ENCODE assay signal across 23 cellular contexts in genomic region chr7:44729949-44730590, GRCh38. TPM values are rescaled to one million over a fixed set of nuclear protein-coding genes. Genes with fewer than 3 reads are reported as not detected.
DNase-seq lines count a peak whose midpoint lies in the region; ATAC-seq and TF ChIP-seq lines count a peak whose summit lies in the region.
"Had no signal": no experiment of that assay in that cellular context is flagged by ENCODE, and none has a peak within 500 bp of the region (broad histone marks: within the 10 kb centered on the region; RNA-seq: fewer than 3 reads in every experiment).

No MANE protein-coding gene starts in this region.

- no peaks in the 10 kb centered on the region for H3K79me1 ChIP-seq in mesenchymal stem cell (replicated peaks; ENCODE audit: low read length, poor library complexity, severe bottlenecking)

- H3K4me2 ChIP-seq in Loucy (ENCODE audit: low read depth, low read length, poor library complexity, severe bottlenecking) (peak overlapping the region; percentile 26), mesenchymal stem cell (ENCODE audit: low read length, poor library complexity, severe bottlenecking) (no peak overlapping the region)

- no peak overlapping the region for H3K27ac Mint-ChIP-seq in chondrocyte (ENCODE audit: unreplicated experiment)
- peak overlapping the region in 1 of 8 donors; percentile 48 for H3K27ac Mint-ChIP-seq in CD8-positive, alpha-beta memory T cell
- H3K27ac Mint-ChIP-seq: activated CD4-positive, alpha-beta T cell treated with anti-CD3 and anti-CD28 coated beads for 36 hours; activated naive CD4-positive, alpha-beta T cell treated with anti-CD3 and anti-CD28 coated beads for 36 hours; nephron progenitor cell; stimulated activated memory B cell treated with anti-CD40 and anti-IgM and Interleukin-4, amounts not matched to agents 10 μg/mL and 1 μg/mL and 100 μg/mL, for 72 hours had no signal

- no peak overlapping the region for H2BK15ac ChIP-seq in mesenchymal stem cell (ENCODE audit: low read depth, poor library complexity, severe bottlenecking)

- peak; percentile 60 for ATAC-seq in GM19463 (IDR thresholded peaks at IDR 0.05; ENCODE audit: unreplicated experiment)
- ATAC-seq in GM19023 (IDR thresholded peaks at IDR 0.05; ENCODE audit: unreplicated experiment) = no peak
- ATAC-seq: activated CD4-positive, alpha-beta T cell treated with anti-CD3 and anti-CD28 coated beads for 36 hours; mucosa of descending colon; stimulated activated memory B cell treated with anti-CD40 and anti-IgM and Interleukin-4, amounts not matched to agents 10 μg/mL and 1 μg/mL and 100 μg/mL, for 72 hours had no signal

- no peak overlapping the region for H3K18ac ChIP-seq in mesenchymal stem cell (ENCODE audit: low read depth in 1 of 2, low read length in 2 of 2)

- TF ChIP-seq CTCF in Loucy (conservative IDR thresholded peaks at IDR 0.05; ENCODE audit: low read length) = no peak
- no peak for TF ChIP-seq CTCF in chondrocyte (IDR thresholded peaks at IDR 0.05)

- DNase-seq in chondrocyte (ENCODE audit: low spot score) (peak; percentile 79), mesenchymal stem cell (no peak), SHP77 treated with DMSO at 0.1 percent for 48 hours (lab: John Stamatoyannopoulos, UW) (no peak)
- DNase-seq in CD8-positive, alpha-beta memory T cell = no peak
- DNase-seq: activated CD4-positive, alpha-beta T cell treated with anti-CD3 and anti-CD28 coated beads for 36 hours; activated naive CD4-positive, alpha-beta T cell treated with anti-CD3 and anti-CD28 coated beads for 36 hours; activated T-cell treated with anti-CD3 and anti-CD28 coated beads, Interleukin-2, amount 50 U/mL, for 48 hours; anterior cingulate cortex; DMS79; heart left ventricle; mucosa of descending colon; NCI-H187 treated with DMSO at 0.1 percent for 48 hours; NCI-H226; nephron progenitor cell; OCI-M1; testis had no signal

- no peak overlapping the region for H3K9ac ChIP-seq in Loucy (ENCODE audit: low read depth, low read length, poor library complexity, severe bottlenecking)
- no peak overlapping the region for H3K9ac ChIP-seq in mesenchymal stem cell (ENCODE audit: low read length)

- H3K9me3 Mint-ChIP-seq in chondrocyte (ENCODE audit: low read depth) = no peaks in the 10 kb centered on the region
- no peaks in the 10 kb centered on the region for H3K9me3 Mint-ChIP-seq in CD8-positive, alpha-beta memory T cell
- H3K9me3 Mint-ChIP-seq: activated naive CD4-positive, alpha-beta T cell treated with anti-CD3 and anti-CD28 coated beads for 36 hours; central memory CD8-positive, alpha-beta T cell; nephron progenitor cell; stimulated activated memory B cell treated with anti-CD40 and anti-IgM and Interleukin-4, amounts not matched to agents 10 μg/mL and 1 μg/mL and 100 μg/mL, for 72 hours had no signal

- H3K4me3 Mint-ChIP-seq in chondrocyte (ENCODE audit: unreplicated experiment) = no peak overlapping the region
- no peak overlapping the region for H3K4me3 Mint-ChIP-seq in CD8-positive, alpha-beta memory T cell
- H3K4me3 Mint-ChIP-seq: activated CD4-positive, alpha-beta T cell treated with anti-CD3 and anti-CD28 coated beads for 36 hours; activated naive CD4-positive, alpha-beta T cell treated with anti-CD3 and anti-CD28 coated beads for 36 hours; central memory CD8-positive, alpha-beta T cell; nephron progenitor cell; stimulated activated memory B cell treated with anti-CD40 and anti-IgM and Interleukin-4, amounts not matched to agents 10 μg/mL and 1 μg/mL and 100 μg/mL, for 72 hours had no signal

- H2BK12ac ChIP-seq in mesenchymal stem cell (ENCODE audit: low read length in 2 of 2) = no peak overlapping the region

- H4K20me1 ChIP-seq in Loucy (ENCODE audit: insufficient read depth, low read length, poor library complexity, severe bottlenecking) = no peaks in the 10 kb centered on the region

- H3K36me3 ChIP-seq in Loucy (ENCODE audit: insufficient read depth, low read length) = no peaks in the 10 kb centered on the region
- H3K36me3 ChIP-seq in mesenchymal stem cell (ENCODE audit: control insufficient read depth in 1 of 2, insufficient read depth in 2 of 2, low read depth in 1 of 2, low read length in 2 of 2) = no peaks in the 10 kb centered on the region
- H3K36me3 ChIP-seq in CD8-positive, alpha-beta memory T cell (ENCODE audit: insufficient read depth, low read length) = no peaks in the 10 kb centered on the region
- H3K36me3 ChIP-seq: HAP-1, heart left ventricle, vagina had no signal

- H2AK5ac ChIP-seq in mesenchymal stem cell (ENCODE audit: low read length, severe bottlenecking) = peak overlapping the region; percentile 23

- H3F3A ChIP-seq in Loucy (ENCODE audit: low read depth) = no peaks in the 10 kb centered on the region

- H3K4me1 Mint-ChIP-seq in chondrocyte (ENCODE audit: low read depth) = peaks cover 24% of the 10 kb centered on the region
- peaks cover 0 to 9% (median 0%) of the 10 kb centered on the region in 3 donors for H3K4me1 Mint-ChIP-seq in CD8-positive, alpha-beta memory T cell

- POLR2A ChIA-PET in CD8-positive, alpha-beta memory T cell (lab: Charles Lee) = no interaction called here

- H2BK120ac ChIP-seq in mesenchymal stem cell (ENCODE audit: low read depth, low read length) = no peak overlapping the region

- no peaks in the 10 kb centered on the region for H3K27me3 ChIP-seq in Loucy (ENCODE audit: insufficient read depth, low read length, poor library complexity, severe bottlenecking)
- no peaks in the 10 kb centered on the region for H3K27me3 ChIP-seq in mesenchymal stem cell (ENCODE audit: control insufficient read depth in 1 of 2, insufficient read depth in 1 of 2, low read length in 2 of 2)
- H3K27me3 ChIP-seq in CD8-positive, alpha-beta memory T cell (ENCODE audit: insufficient read depth, low read length, poor library complexity, severe bottlenecking) = no peaks in the 10 kb centered on the region
- H3K27me3 ChIP-seq: heart left ventricle, testis, vagina had no signal

- H3K27me3 Mint-ChIP-seq in chondrocyte (ENCODE audit: low read depth) = no peaks in the 10 kb centered on the region
- H3K27me3 Mint-ChIP-seq in CD8-positive, alpha-beta memory T cell = peaks cover 0 to 14% of the 10 kb centered on the region in 2 donors
- H3K27me3 Mint-ChIP-seq: activated CD4-positive, alpha-beta T cell treated with anti-CD3 and anti-CD28 coated beads for 36 hours; stimulated activated memory B cell treated with anti-CD40 and anti-IgM and Interleukin-4, amounts not matched to agents 10 μg/mL and 1 μg/mL and 100 μg/mL, for 72 hours had no signal

- WGBS in mesenchymal stem cell = 94% methylated on average over 11 of the region's 12 CpGs

- CTCF ChIA-PET in CD8-positive, alpha-beta memory T cell (lab: Charles Lee) = no interaction called here

- H3K4me3 ChIP-seq in Loucy (ENCODE audit: low read length, poor library complexity, severe bottlenecking) (no peak overlapping the region), mesenchymal stem cell (ENCODE audit: insufficient read depth in 1 of 2, low read depth in 1 of 2, low read length in 2 of 2) (no peak overlapping the region)
- H3K4me3 ChIP-seq in CD8-positive, alpha-beta memory T cell (ENCODE audit: low read length) = no peak overlapping the region
- H3K4me3 ChIP-seq: HAP-1, heart left ventricle, mucosa of descending colon, testis, vagina had no signal

- H4K91ac ChIP-seq in mesenchymal stem cell (ENCODE audit: low read length) = no peak overlapping the region

- H2AFZ ChIP-seq in Loucy (ENCODE audit: low read length) = peak overlapping the region; percentile 33; the same call in 1 of the 2 replicates
- no peak overlapping the region for H2AFZ ChIP-seq in mesenchymal stem cell (ENCODE audit: low read depth, low read length)

- H2BK5ac ChIP-seq in mesenchymal stem cell (ENCODE audit: low read depth, low read length, poor library complexity, severe bottlenecking) = no peak overlapping the region

- no peak overlapping the region for H4K8ac ChIP-seq in mesenchymal stem cell (ENCODE audit: low read length)

- no peak overlapping the region for H3K23ac ChIP-seq in mesenchymal stem cell (ENCODE audit: low read length in 2 of 2)

- H3K14ac ChIP-seq in mesenchymal stem cell (ENCODE audit: low read length in 2 of 2) = no peak overlapping the region

- no peaks in the 10 kb centered on the region for H3K79me2 ChIP-seq in Loucy (ENCODE audit: insufficient read depth, low read length)

- H3K9me2 ChIP-seq in Loucy (replicated peaks; ENCODE audit: low read depth, low read length) = no peaks in the 10 kb centered on the region

- no peak overlapping the region for H3K27ac ChIP-seq in mesenchymal stem cell (ENCODE audit: low read length, poor library complexity, severe bottlenecking)
- H3K27ac ChIP-seq in CD8-positive, alpha-beta memory T cell (ENCODE audit: low read depth, low read length) = no peak overlapping the region
- H3K27ac ChIP-seq: heart left ventricle, testis, vagina had no signal

- H3K4ac ChIP-seq in mesenchymal stem cell (ENCODE audit: low read depth in 1 of 2, low read length in 2 of 2) = no peak overlapping the region

- no peaks in the 10 kb centered on the region for H3K36me3 Mint-ChIP-seq in chondrocyte (ENCODE audit: low read depth)
- no peaks in the 10 kb centered on the region for H3K36me3 Mint-ChIP-seq in CD8-positive, alpha-beta memory T cell
- H3K36me3 Mint-ChIP-seq: stimulated activated memory B cell treated with anti-CD40 and anti-IgM and Interleukin-4, amounts not matched to agents 10 μg/mL and 1 μg/mL and 100 μg/mL, for 72 hours had no signal

- H3K9me3 ChIP-seq in Loucy (ENCODE audit: insufficient read depth, low read depth, low read length) = no peaks in the 10 kb centered on the region
- no peaks in the 10 kb centered on the region for H3K9me3 ChIP-seq in mesenchymal stem cell (ENCODE audit: control insufficient read depth, low read length)
- no peaks in the 10 kb centered on the region for H3K9me3 ChIP-seq in CD8-positive, alpha-beta memory T cell (ENCODE audit: low read length)
- H3K9me3 ChIP-seq: HAP-1, heart left ventricle, mucosa of descending colon, testis, vagina had no signal

- H3K4me1 ChIP-seq in Loucy (ENCODE audit: insufficient read depth, low read length, poor library complexity, severe bottlenecking) (peaks cover 10% of the 10 kb centered on the region), mesenchymal stem cell (ENCODE audit: control insufficient read depth, insufficient read depth, low read depth, low read length) (peaks cover 6% of the 10 kb centered on the region)
- no peaks in the 10 kb centered on the region for H3K4me1 ChIP-seq in CD8-positive, alpha-beta memory T cell (ENCODE audit: insufficient read depth, low read length)
- H3K4me1 ChIP-seq: HAP-1, testis, vagina had no signal

RNA-seq across cellular contexts. Expression of gene ZMIZ2, which starts 18.6 kb away (rescaled TPM):
- 68.5 to 73.5 TPM (median 72.6 TPM) in 3 replicates for total RNA-seq in chondrocyte
- 38.9 TPM for polyA plus RNA-seq in mesenchymal stem cell (2013, experiment 1 of 2)
- 36.0 TPM for polyA plus RNA-seq in mesenchymal stem cell (2013, experiment 2 of 2)
- 100 to 1,000 TPM; 119 to 122 TPM for total RNA-seq in CD8-positive, alpha-beta memory T cell
- 9.8 TPM for polyA plus RNA-seq in CD8-positive, alpha-beta memory T cell
